In the genomic region with DNA sequence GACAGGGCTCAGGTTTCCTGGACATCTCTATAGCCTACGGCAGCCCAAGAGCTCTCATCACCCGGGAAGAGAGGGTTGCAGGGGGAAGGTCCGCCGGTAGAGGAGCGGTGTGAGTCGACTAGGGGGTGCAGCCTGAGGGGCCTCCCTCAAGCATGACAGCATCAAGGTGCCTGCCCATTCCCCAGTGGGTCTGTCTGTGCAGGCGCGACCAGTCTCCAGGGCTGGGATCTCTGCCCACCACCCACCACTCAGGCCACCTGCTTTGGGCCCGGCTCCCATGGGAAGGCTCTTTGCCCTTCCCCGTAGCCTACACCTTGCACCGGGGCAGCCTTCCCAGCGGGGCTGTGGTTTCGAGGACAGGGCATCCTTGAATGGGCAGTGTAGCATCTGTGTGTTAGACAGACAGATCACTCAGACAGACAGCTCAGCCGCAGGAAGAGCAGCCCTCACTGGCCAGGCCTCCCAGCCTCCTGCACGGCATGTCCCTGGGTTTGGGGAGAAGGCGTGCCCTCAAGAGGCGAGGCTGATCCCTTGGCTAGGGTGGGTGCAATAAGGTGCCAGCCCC, we compare ENCODE assay signal across 16 cellular contexts. TPM values are rescaled to one million over a fixed set of nuclear protein-coding genes. Genes with fewer than 3 reads are reported as not detected.
DNase-seq lines count a peak whose midpoint lies in the region; ATAC-seq and TF ChIP-seq lines count a peak whose summit lies in the region.
"Had no signal": no experiment of that assay in that cellular context is flagged by ENCODE, and none has a peak within 500 bp of the region (broad histone marks: within the 10 kb centered on the region; RNA-seq: fewer than 3 reads in every experiment).

No MANE protein-coding gene starts in this region.

- peaks cover 0 to 23% (median 8%) of the 10 kb centered on the region in 9 donors for H3K4me1 ChIP-seq in heart right ventricle
- H3K4me1 ChIP-seq in lower lobe of right lung: peaks cover 3% of the 10 kb centered on the region
- H3K4me1 ChIP-seq in smooth muscle cell (ENCODE audit: low read depth): no peaks in the 10 kb centered on the region
- H3K4me1 ChIP-seq: A549, BE2C had no signal

- H3K27me3 ChIP-seq in heart right ventricle (no peaks in the 10 kb centered on the region), lower lobe of right lung (ENCODE audit: low read depth) (no peaks in the 10 kb centered on the region), smooth muscle cell (ENCODE audit: low read depth) (no peaks in the 10 kb centered on the region)
- H3K27me3 ChIP-seq: BE2C had no signal

- H2AFZ ChIP-seq in smooth muscle cell (ENCODE audit: low read depth): no peak overlapping the region

- no peaks in the 10 kb centered on the region for H3F3A ChIP-seq in smooth muscle cell (ENCODE audit: low read depth)

- WGBS in heart right ventricle, 2 donors: 93 to 96% methylated on average over 17 of the region's 17 CpGs
- WGBS in smooth muscle cell (ENCODE audit: low lambda C conversion rate): 98% methylated on average over 17 of the region's 17 CpGs

- peaks cover 75% of the 10 kb centered on the region for H3K36me3 Mint-ChIP-seq in central memory CD8-positive, alpha-beta T cell (ENCODE audit: insufficient read depth)
- peaks cover 100% of the 10 kb centered on the region for H3K36me3 Mint-ChIP-seq in stimulated activated effector memory CD8-positive, alpha-beta T cell treated with anti-CD3 and anti-CD28 coated beads, Interleukin-12 subunit alpha, Interleukin-12 subunit beta, amount 100 ng/mL, for 72 hours

- no peaks in the 10 kb centered on the region for H3K9me3 Mint-ChIP-seq in central memory CD8-positive, alpha-beta T cell
- no peaks in the 10 kb centered on the region for H3K9me3 Mint-ChIP-seq in stimulated activated effector memory CD8-positive, alpha-beta T cell treated with anti-CD3 and anti-CD28 coated beads, Interleukin-12 subunit alpha, Interleukin-12 subunit beta, amount 100 ng/mL, for 72 hours
- H3K9me3 Mint-ChIP-seq: CD14-positive monocyte; CD8-positive, alpha-beta T cell had no signal

- H3K27ac ChIP-seq in heart right ventricle (no peak overlapping the region), lower lobe of right lung (no peak overlapping the region), smooth muscle cell (ENCODE audit: low read depth) (no peak overlapping the region)
- H3K27ac ChIP-seq: A549 had no signal

- H3K9me3 ChIP-seq in heart right ventricle (no peaks in the 10 kb centered on the region), lower lobe of right lung (no peaks in the 10 kb centered on the region), smooth muscle cell (replicated peaks; ENCODE audit: low read depth) (no peaks in the 10 kb centered on the region)
- H3K9me3 ChIP-seq: A549, BE2C had no signal

- ATAC-seq in Right ventricle myocardium superior (ENCODE audit: poor library complexity): no peak
- no peak for ATAC-seq in heart right ventricle
- no peak for ATAC-seq in central memory CD8-positive, alpha-beta T cell (replicated peaks; ENCODE audit: extremely low read depth, poor library complexity, severe bottlenecking)
- peak in 1 of 2 donors; percentile 23 for ATAC-seq in lower lobe of right lung
- no peak for ATAC-seq in stimulated activated effector memory CD8-positive, alpha-beta T cell treated with anti-CD3 and anti-CD28 coated beads, Interleukin-12 subunit alpha, Interleukin-12 subunit beta, amount 100 ng/mL, for 72 hours
- ATAC-seq in GM21360 (IDR thresholded peaks at IDR 0.05; ENCODE audit: unreplicated experiment): no peak
- ATAC-seq: A549; CD8-positive, alpha-beta T cell had no signal

- no peak overlapping the region for H3K4me3 ChIP-seq in heart right ventricle
- no peak overlapping the region for H3K4me3 ChIP-seq in lower lobe of right lung
- no peak overlapping the region for H3K4me3 ChIP-seq in smooth muscle cell
- H3K4me3 ChIP-seq: A549 had no signal

- H3K4me2 ChIP-seq in smooth muscle cell: no peak overlapping the region
- H3K4me2 ChIP-seq: A549 had no signal

- peaks cover 15% of the 10 kb centered on the region for H3K4me1 Mint-ChIP-seq in central memory CD8-positive, alpha-beta T cell
- peaks cover 25% of the 10 kb centered on the region for H3K4me1 Mint-ChIP-seq in stimulated activated effector memory CD8-positive, alpha-beta T cell treated with anti-CD3 and anti-CD28 coated beads, Interleukin-12 subunit alpha, Interleukin-12 subunit beta, amount 100 ng/mL, for 72 hours
- H3K4me1 Mint-ChIP-seq: CD14-positive monocyte had no signal

- peaks cover 8 to 100% (median 68%) of the 10 kb centered on the region in 9 donors for H3K36me3 ChIP-seq in heart right ventricle
- H3K36me3 ChIP-seq in lower lobe of right lung: peaks cover 87% of the 10 kb centered on the region
- H3K36me3 ChIP-seq in smooth muscle cell (ENCODE audit: low read depth): peaks cover 15% of the 10 kb centered on the region

- intact Hi-C loops in Right ventricle myocardium superior (cut with DNase I): no loop called here
- intact Hi-C loops in heart right ventricle (cut with DNase I): no loop called here
- intact Hi-C loops in lower lobe of right lung (cut with DNase I): no loop called here

- H3K79me2 ChIP-seq in smooth muscle cell (ENCODE audit: low read depth): no peaks in the 10 kb centered on the region

- DNase-seq in Right ventricle myocardium superior: peak; percentile 17
- DNase-seq in heart right ventricle: no peak
- DNase-seq in central memory CD8-positive, alpha-beta T cell (ENCODE audit: low spot score in 2 of 2): no peak
- DNase-seq in lower lobe of right lung: peak; percentile 35
- no peak for DNase-seq in stimulated activated effector memory CD8-positive, alpha-beta T cell treated with anti-CD3 and anti-CD28 coated beads, Interleukin-12 subunit alpha, Interleukin-12 subunit beta, amount 100 ng/mL, for 72 hours (ENCODE audit: low spot score in 2 of 2)
- no peak for DNase-seq in smooth muscle cell (lab: John Stamatoyannopoulos, UW; ENCODE audit: unreplicated experiment)
- DNase-seq: BE2C; CD8-positive, alpha-beta T cell; COR-L47; DMS153; DND-41; GDM1; IMR-90 had no signal

- H3K27me3 Mint-ChIP-seq in central memory CD8-positive, alpha-beta T cell: no peaks in the 10 kb centered on the region

- H3K27ac Mint-ChIP-seq in central memory CD8-positive, alpha-beta T cell (ENCODE audit: low read depth): peak overlapping the region; percentile 75
- H3K27ac Mint-ChIP-seq in stimulated activated effector memory CD8-positive, alpha-beta T cell treated with anti-CD3 and anti-CD28 coated beads, Interleukin-12 subunit alpha, Interleukin-12 subunit beta, amount 100 ng/mL, for 72 hours: peak overlapping the region; percentile 14
- H3K27ac Mint-ChIP-seq: CD8-positive, alpha-beta T cell had no signal

- TF ChIP-seq CTCF in heart right ventricle (IDR thresholded peaks at IDR 0.05) (no peak), lower lobe of right lung (IDR thresholded peaks at IDR 0.05) (no peak), smooth muscle cell (IDR thresholded peaks at IDR 0.05; ENCODE audit: borderline replicate concordance, insufficient read depth, poor library complexity, severe bottlenecking) (no peak)

- H3K9ac ChIP-seq in smooth muscle cell (ENCODE audit: low read depth): no peak overlapping the region

- H3K4me3 Mint-ChIP-seq in central memory CD8-positive, alpha-beta T cell: no peak overlapping the region
- no peak overlapping the region for H3K4me3 Mint-ChIP-seq in stimulated activated effector memory CD8-positive, alpha-beta T cell treated with anti-CD3 and anti-CD28 coated beads, Interleukin-12 subunit alpha, Interleukin-12 subunit beta, amount 100 ng/mL, for 72 hours
- H3K4me3 Mint-ChIP-seq: CD14-positive monocyte; CD8-positive, alpha-beta T cell had no signal

- H4K20me1 ChIP-seq in smooth muscle cell (ENCODE audit: low read depth): peaks cover 24% of the 10 kb centered on the region

RNA-seq across cellular contexts. Expression of gene CERK, which starts 29.2 kb away (rescaled TPM):
- total RNA-seq in Right ventricle myocardium superior (69.0 TPM), heart right ventricle (10 to 100 TPM; 50.9 to 97.0 (median 74.2) TPM), lower lobe of right lung (26.1 TPM), smooth muscle cell (25.4 and 30.7 TPM in 2 replicates)
- polyA plus RNA-seq in heart right ventricle (10 to 100 TPM; 21.5 to 55.3 TPM), smooth muscle cell (23.3 and 25.6 TPM in 2 replicates)

RNA-seq across cellular contexts. Expression of gene TBC1D22A, which starts 53.6 kb away (rescaled TPM):
- total RNA-seq in Right ventricle myocardium superior: 14.0 TPM
- 10 to 100 TPM; 14.6 to 27.9 (median 18.0) TPM for total RNA-seq in heart right ventricle
- 10 to 100 TPM in 1 of 2 donors, 1 to 10 TPM in 1; 7.2 to 13.2 TPM for polyA plus RNA-seq in heart right ventricle
- total RNA-seq in lower lobe of right lung: 34.1 TPM
- total RNA-seq in smooth muscle cell: 7.2 and 12.5 TPM in 2 replicates
- 14.4 and 19.2 TPM in 2 replicates for polyA plus RNA-seq in smooth muscle cell

Comparison
In these comparisons a context has a peak if more than half of its experiments do, and no peak if none do; other contexts are left out.
1. DNase-seq: peak in Right ventricle myocardium superior (single experiment) and lower lobe of right lung (single experiment); none in heart right ventricle (0 of 2), central memory CD8-positive, alpha-beta T cell (0 of 2), stimulated activated effector memory CD8-positive, alpha-beta T cell treated with anti-CD3 and anti-CD28 coated beads, Interleukin-12 subunit alpha, Interleukin-12 subunit beta, amount 100 ng/mL, for 72 hours (0 of 2) and smooth muscle cell (single experiment).